15 cellular contexts compared by ENCODE assay signal in the genomic region with DNA sequence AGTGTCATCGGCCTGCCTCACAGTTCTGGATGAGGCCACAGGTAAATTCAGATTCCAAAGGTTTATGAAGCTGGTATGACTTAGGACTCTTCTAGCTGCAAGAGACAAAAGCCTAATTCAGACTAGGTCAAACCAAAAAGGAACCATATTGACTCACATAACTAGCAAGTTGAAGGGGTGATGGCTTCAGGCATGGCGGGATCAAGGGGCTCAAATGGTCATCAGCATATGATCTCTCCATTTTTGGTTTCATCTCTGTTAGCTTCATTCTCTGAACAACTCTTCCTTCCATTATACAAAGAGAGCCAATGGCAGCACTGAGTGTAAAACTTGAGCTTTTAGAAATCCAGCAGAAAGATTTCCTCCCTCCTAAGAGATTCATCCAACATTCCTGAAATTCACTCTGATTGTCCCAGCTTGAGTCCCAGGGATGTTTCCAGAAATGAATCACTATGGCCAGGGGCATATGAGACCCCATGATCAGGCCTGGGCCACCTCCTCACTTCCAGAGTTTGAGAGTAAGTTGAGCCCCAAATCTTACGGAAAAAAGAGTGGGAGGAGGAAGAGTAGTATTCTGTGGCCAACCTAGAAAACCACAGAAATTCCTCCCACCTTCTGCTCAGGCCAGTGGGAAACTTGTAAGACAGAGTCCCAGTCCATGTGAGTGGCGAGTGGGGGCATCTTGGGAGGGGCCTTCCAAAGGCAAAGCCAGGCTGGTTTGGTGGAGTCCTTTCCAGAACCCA. TPM values are rescaled to one million over a fixed set of nuclear protein-coding genes. Genes with fewer than 3 reads are reported as not detected.
DNase-seq lines count a peak whose midpoint lies in the region; ATAC-seq, FAIRE-seq and TF ChIP-seq lines count a peak whose summit lies in the region.
"Had no signal": no experiment of that assay in that cellular context is flagged by ENCODE, and none has a peak within 500 bp of the region (broad histone marks: within the 10 kb centered on the region; RNA-seq: fewer than 3 reads in every experiment).

No MANE protein-coding gene starts in this region.

- in situ Hi-C loops in G401 (cut with HindIII; ENCODE audit: low sequenced_read_pairs) = no loop called here

- H3K9me3 Mint-ChIP-seq in astrocyte (ENCODE audit: unreplicated experiment) = no peaks in the 10 kb centered on the region
- peaks cover 9% of the 10 kb centered on the region for H3K9me3 Mint-ChIP-seq in nephron

- peak overlapping the region; percentile 77 for H3K27ac Mint-ChIP-seq in astrocyte (ENCODE audit: unreplicated experiment)
- peak overlapping the region; percentile 58 to 80 (median 65) for H3K27ac Mint-ChIP-seq in nephron

- H3K36me3 Mint-ChIP-seq in astrocyte (ENCODE audit: low read depth, unreplicated experiment) = no peaks in the 10 kb centered on the region
- H3K36me3 Mint-ChIP-seq in nephron (ENCODE audit: low read depth) = no peaks in the 10 kb centered on the region

- peak overlapping the region; percentile 30 for H3K4me2 ChIP-seq in astrocyte (ENCODE audit: low read length)

- no peak overlapping the region for H2AFZ ChIP-seq in astrocyte (ENCODE audit: low read depth, low read length)

- WGBS in upper lobe of left lung, 2 donors = 82 to 95% methylated on average over 4 of the region's 4 CpGs

- H3K4me1 ChIP-seq in astrocyte (ENCODE audit: insufficient read depth, low read length) (peaks cover 20% of the 10 kb centered on the region), upper lobe of left lung (peaks cover 0 to 17% (median 16%) of the 10 kb centered on the region in 4 donors)

- TF ChIP-seq EP300 in upper lobe of left lung (IDR thresholded peaks at IDR 0.05) = no peak

- no peaks in the 10 kb centered on the region for H4K20me1 ChIP-seq in astrocyte (ENCODE audit: insufficient read depth, low read length)

- TF ChIP-seq POLR2A in upper lobe of left lung (IDR thresholded peaks at IDR 0.05) = no peak

- DNase-seq in Daoy (ENCODE audit: low read depth) (peak; percentile 26), HTR-8/SVneo (ENCODE audit: insufficient read length, low spot score) (peak; percentile 13), astrocyte (ENCODE audit: low read depth) (peak; percentile 71), G401 (ENCODE audit: low spot score) (no peak), AG08396 (ENCODE audit: low spot score) (no peak), upper lobe of left lung (no peak)
- DNase-seq: activated T-cell treated with anti-CD3 and anti-CD28 coated beads, Interleukin-2, amount 50 U/mL, for 1 hour; effector CD4-positive, alpha-beta T cell; foreskin keratinocyte; NCI-H146; NCI-H774; SIG-M5 had no signal

- H3K4me3 Mint-ChIP-seq in astrocyte (ENCODE audit: unreplicated experiment) = no peak overlapping the region
- H3K4me3 Mint-ChIP-seq in nephron = no peak overlapping the region

- no peak overlapping the region for H3K9ac ChIP-seq in astrocyte (ENCODE audit: low read length)

- no peak for TF ChIP-seq CTCF in astrocyte (IDR thresholded peaks at IDR 0.05; ENCODE audit: insufficient read depth, low read depth, low read length)
- TF ChIP-seq CTCF in nephron (IDR thresholded peaks at IDR 0.05; ENCODE audit: unreplicated experiment in 3 of 3) = no peak
- TF ChIP-seq CTCF in upper lobe of left lung (IDR thresholded peaks at IDR 0.05) = no peak

- H3K9me3 ChIP-seq in astrocyte (ENCODE audit: insufficient read depth, low read depth, low read length) (no peaks in the 10 kb centered on the region), upper lobe of left lung (no peaks in the 10 kb centered on the region)
- H3K9me3 ChIP-seq: suprapubic skin had no signal

- H3K27me3 ChIP-seq in astrocyte (ENCODE audit: insufficient read depth, low read length) (no peaks in the 10 kb centered on the region), upper lobe of left lung (no peaks in the 10 kb centered on the region)
- H3K27me3 ChIP-seq: foreskin keratinocyte, suprapubic skin had no signal

- no peaks in the 10 kb centered on the region for H3K79me2 ChIP-seq in astrocyte (ENCODE audit: insufficient read depth, low read length)

- H3K36me3 ChIP-seq in astrocyte (ENCODE audit: insufficient read depth, low read length) (no peaks in the 10 kb centered on the region), upper lobe of left lung (no peaks in the 10 kb centered on the region)
- H3K36me3 ChIP-seq: suprapubic skin had no signal

- no peak overlapping the region for H3K27ac ChIP-seq in astrocyte (ENCODE audit: low read depth, low read length)
- no peak overlapping the region for H3K27ac ChIP-seq in upper lobe of left lung
- H3K27ac ChIP-seq: foreskin keratinocyte, suprapubic skin had no signal

- FAIRE-seq in HTR-8/SVneo (lab: Jason Lieb, UNC) (no peak), astrocyte (lab: Jason Lieb, UNC) (no peak)
- FAIRE-seq: islet of Langerhans had no signal

- H3K4me1 Mint-ChIP-seq in astrocyte (ENCODE audit: low read depth, unreplicated experiment) (peaks cover 20% of the 10 kb centered on the region), nephron (peaks cover 17% of the 10 kb centered on the region)

- no peak for ATAC-seq in upper lobe of left lung (ENCODE audit: low FRiP score in 2 of 2)
- ATAC-seq: foreskin keratinocyte had no signal

- H3K4me3 ChIP-seq in astrocyte (ENCODE audit: insufficient read depth, low read depth, low read length) (no peak overlapping the region), upper lobe of left lung (no peak overlapping the region)
- H3K4me3 ChIP-seq: suprapubic skin had no signal

- H3K27me3 Mint-ChIP-seq in astrocyte (ENCODE audit: low read depth, unreplicated experiment) (peaks cover 12% of the 10 kb centered on the region), nephron (ENCODE audit: low read depth) (no peaks in the 10 kb centered on the region)

RNA-seq across cellular contexts. Expression of a gene that starts 2.0 kb away (rescaled TPM):
- 0.17 TPM in 1 of 2 replicates, not detected in the other for total RNA-seq in Daoy (2014; rRNA removed; shearing (Covaris generic))
- total RNA-seq in astrocyte = 5.2 and 5.8 TPM in 2 replicates
- total RNA-seq in G401 (2014; rRNA removed; shearing (Covaris generic)) = 0.34 TPM in 1 of 2 replicates, not detected in the other
- total RNA-seq in upper lobe of left lung = 1 to 10 TPM in 4 of 6 donors, not detected in 2; 1.5 to 5.7 (median 2.5) TPM

Comparison
In these comparisons a context has a peak if more than half of its experiments do, and no peak if none do; other contexts are left out.
1. DNase-seq: peak in Daoy (single experiment), HTR-8/SVneo (single experiment) and astrocyte (single experiment); none in G401 (single experiment), AG08396 (single experiment) and upper lobe of left lung (0 of 2).